8 cellular contexts compared by ENCODE assay signal in the genomic region with DNA sequence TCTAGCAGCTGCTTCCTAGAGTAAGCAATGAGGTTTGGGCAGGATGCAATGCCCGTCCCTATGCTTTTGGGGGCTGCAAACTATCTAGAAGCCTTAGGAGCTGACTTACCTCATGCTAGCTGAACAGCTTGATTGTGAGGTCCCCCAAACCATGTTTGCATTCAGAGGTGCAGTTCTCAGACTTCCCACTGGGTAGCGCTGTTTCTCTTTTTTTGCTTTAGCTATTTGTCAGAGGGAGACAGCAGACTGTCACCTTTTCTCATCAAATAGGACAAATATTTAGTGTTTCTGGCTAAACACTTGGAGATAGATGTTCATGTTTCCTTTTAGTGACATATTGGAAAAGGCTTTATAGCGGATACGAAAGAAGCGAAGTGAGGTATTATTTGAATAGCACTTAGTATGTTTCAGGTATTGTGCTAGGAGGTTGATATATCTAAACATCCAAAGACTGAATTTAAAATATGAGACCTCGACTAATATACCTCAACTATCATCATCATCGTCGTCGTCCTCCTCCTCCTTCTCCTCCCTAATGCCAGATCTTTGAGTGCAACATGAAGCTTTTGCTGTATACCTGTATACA. TPM values are rescaled to one million over a fixed set of nuclear protein-coding genes. Genes with fewer than 3 reads are reported as not detected.
DNase-seq lines count a peak whose midpoint lies in the region; ATAC-seq and TF ChIP-seq lines count a peak whose summit lies in the region.

No MANE protein-coding gene starts in this region.

- DNase-seq in BE2C (peak; percentile 63), NCI-H345 treated with DMSO at 0.1 percent for 48 hours (lab: John Stamatoyannopoulos, UW; ENCODE audit: unreplicated experiment) (peak; percentile 10), dermis microvascular lymphatic vessel endothelial cell (ENCODE audit: low read depth in 2 of 2) (peak; percentile 42 to 57), lung microvascular endothelial cell (ENCODE audit: low read depth in 2 of 2) (peak; percentile 57 to 71)
- peak; percentile 95 for DNase-seq in activated CD4-positive, alpha-beta T cell treated with anti-CD3 and anti-CD28 coated beads, Interleukin-2, amount 10 ng/mL, durations not matched to agents 24 days and 14 days
- peak; percentile 38 to 42 for DNase-seq in stimulated activated CD8-positive, alpha-beta memory T cell treated with anti-CD3 and anti-CD28 coated beads, Interleukin-15, amount 100 ng/mL, for 48 hours (ENCODE audit: low read depth in 2 of 2)

- H3K27me3 Mint-ChIP-seq in activated CD4-positive, alpha-beta T cell treated with anti-CD3 and anti-CD28 coated beads, Interleukin-2, amount 10 ng/mL, durations not matched to agents 24 days and 14 days, result peaks cover 17% of the 10 kb centered on the region

- peaks cover 3% of the 10 kb centered on the region for H3K27me3 ChIP-seq in BE2C

- H3K36me3 ChIP-seq in BE2C, result no peaks in the 10 kb centered on the region

- H3K4me1 ChIP-seq in BE2C, result no peaks in the 10 kb centered on the region

- H3K4me3 Mint-ChIP-seq in activated CD4-positive, alpha-beta T cell treated with anti-CD3 and anti-CD28 coated beads, Interleukin-2, amount 10 ng/mL, durations not matched to agents 24 days and 14 days, result no peak overlapping the region

- intact Hi-C loops in activated CD4-positive, alpha-beta T cell treated with anti-CD3 and anti-CD28 coated beads, Interleukin-2, amount 10 ng/mL, durations not matched to agents 24 days and 14 days (cut with micrococcal nuclease), result loop anchor here (1.0 to 10.0 kb wide), 5 partner anchors 76 to 333 kb away; a partner anchor contains a TSS

- no peak overlapping the region for H3K27ac Mint-ChIP-seq in activated CD4-positive, alpha-beta T cell treated with anti-CD3 and anti-CD28 coated beads, Interleukin-2, amount 10 ng/mL, durations not matched to agents 24 days and 14 days

- peak; percentile 94 for TF ChIP-seq CTCF in BE2C (IDR thresholded peaks at IDR 0.05; ENCODE audit: low read depth, low read length)

- H3K4me3 ChIP-seq in BE2C (ENCODE audit: low read depth, low read length), result no peak overlapping the region

- H3K4me1 Mint-ChIP-seq in activated CD4-positive, alpha-beta T cell treated with anti-CD3 and anti-CD28 coated beads, Interleukin-2, amount 10 ng/mL, durations not matched to agents 24 days and 14 days, result peaks cover 17% of the 10 kb centered on the region

- ATAC-seq in GM19023 (IDR thresholded peaks at IDR 0.05; ENCODE audit: unreplicated experiment), result peak; percentile 82
- peak; percentile 68 for ATAC-seq in HG03196 (IDR thresholded peaks at IDR 0.05; ENCODE audit: unreplicated experiment)

- no peaks in the 10 kb centered on the region for H3K9me3 ChIP-seq in BE2C

- no peaks in the 10 kb centered on the region for H3K36me3 Mint-ChIP-seq in activated CD4-positive, alpha-beta T cell treated with anti-CD3 and anti-CD28 coated beads, Interleukin-2, amount 10 ng/mL, durations not matched to agents 24 days and 14 days (ENCODE audit: low read depth)

- peaks cover 3% of the 10 kb centered on the region for H3K9me3 Mint-ChIP-seq in activated CD4-positive, alpha-beta T cell treated with anti-CD3 and anti-CD28 coated beads, Interleukin-2, amount 10 ng/mL, durations not matched to agents 24 days and 14 days

RNA-seq across cellular contexts. Expression of a gene that starts 18.7 kb away (rescaled TPM):
- 15.0 TPM for polyA plus RNA-seq in BE2C (2012; ENCODE audit: insufficient read depth, insufficient read length, low read depth)
- total RNA-seq in activated CD4-positive, alpha-beta T cell treated with anti-CD3 and anti-CD28 coated beads, Interleukin-2, amount 10 ng/mL, durations not matched to agents 24 days and 14 days, result 10.0 and 11.0 TPM in 2 replicates
- total RNA-seq in dermis microvascular lymphatic vessel endothelial cell (6.8 and 12.0 TPM in 2 replicates), lung microvascular endothelial cell (5.9 and 11.7 TPM in 2 replicates)

Comparison
In these comparisons a context has a peak if more than half of its experiments do, and no peak if none do; other contexts are left out.
1. DNase-seq: peak in every context shown above with its lines; median percentile 95 in activated CD4-positive, alpha-beta T cell treated with anti-CD3 and anti-CD28 coated beads, Interleukin-2, amount 10 ng/mL, durations not matched to agents 24 days and 14 days; 64 in lung microvascular endothelial cell; 63 in BE2C; 50 in dermis microvascular lymphatic vessel endothelial cell; 40 in stimulated activated CD8-positive, alpha-beta memory T cell treated with anti-CD3 and anti-CD28 coated beads, Interleukin-15, amount 100 ng/mL, for 48 hours; 10 in NCI-H345 treated with DMSO at 0.1 percent for 48 hours.